15 cellular contexts compared by ENCODE assay signal in the genomic region with DNA sequence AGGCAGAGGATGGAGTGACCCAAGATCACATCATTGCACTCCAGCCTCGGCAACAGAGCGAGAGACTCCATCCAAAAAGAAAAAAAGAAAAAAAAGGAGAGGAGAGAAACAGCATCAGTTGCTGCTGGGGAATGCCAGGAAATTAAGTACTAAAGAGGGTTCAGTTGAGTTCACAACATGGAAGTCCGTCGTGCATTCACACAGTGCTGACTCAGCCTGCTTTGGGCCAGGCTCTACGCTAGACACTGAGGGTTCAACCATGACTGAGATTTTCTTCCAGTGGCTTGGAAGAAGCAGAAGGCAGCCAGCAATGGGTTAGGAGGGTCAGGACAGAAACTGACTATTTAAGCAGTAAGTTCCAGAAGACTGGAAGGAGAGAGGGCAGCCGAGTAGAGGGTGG.
DNase-seq lines count a peak whose midpoint lies in the region; ATAC-seq and TF ChIP-seq lines count a peak whose summit lies in the region.
"Had no signal": no experiment of that assay in that cellular context is flagged by ENCODE, and none has a peak within 500 bp of the region (broad histone marks: within the 10 kb centered on the region; RNA-seq: fewer than 3 reads in every experiment).

No MANE protein-coding gene starts in this region.

- H3K4ac ChIP-seq in neuronal stem cell (ENCODE audit: low read length): no peak overlapping the region

- H2AFZ ChIP-seq in neuronal stem cell (ENCODE audit: low read length): no peak overlapping the region

- H2BK5ac ChIP-seq in neuronal stem cell (ENCODE audit: low read length): no peak overlapping the region

- H3K4me3 Mint-ChIP-seq in glutamatergic neuron (ENCODE audit: unreplicated experiment): no peak overlapping the region
- H3K4me3 Mint-ChIP-seq in activated CD4-positive, alpha-beta T cell treated with anti-CD3 and anti-CD28 coated beads, Interleukin-2, amount 10 ng/mL, durations not matched to agents 24 days and 14 days: no peak overlapping the region
- H3K4me3 Mint-ChIP-seq: activated CD8-positive, alpha-beta T cell treated with anti-CD3 and anti-CD28 coated beads for 36 hours; CD4-positive, alpha-beta T cell; stimulated activated naive CD8-positive, alpha-beta T cell treated with anti-CD3 and anti-CD28 coated beads, Interleukin-15, Interleukin-2, amounts not matched to agents 100 ng/mL and 50 ng/mL, for 24 hours had no signal

- H4K91ac ChIP-seq in neuronal stem cell (ENCODE audit: low read depth, low read length, poor library complexity): no peak overlapping the region

- no peak overlapping the region for H3K14ac ChIP-seq in neuronal stem cell (ENCODE audit: low read length)

- no peak overlapping the region for H3K4me2 ChIP-seq in neuronal stem cell (ENCODE audit: insufficient read depth, low read length, poor library complexity, severe bottlenecking)

- H4K8ac ChIP-seq in neuronal stem cell (ENCODE audit: low read depth, low read length): no peak overlapping the region

- no peaks in the 10 kb centered on the region for H3K36me3 Mint-ChIP-seq in glutamatergic neuron (ENCODE audit: unreplicated experiment)
- H3K36me3 Mint-ChIP-seq in activated CD4-positive, alpha-beta T cell treated with anti-CD3 and anti-CD28 coated beads, Interleukin-2, amount 10 ng/mL, durations not matched to agents 24 days and 14 days (ENCODE audit: low read depth): no peaks in the 10 kb centered on the region

- no peak overlapping the region for H3K9ac ChIP-seq in neuronal stem cell (ENCODE audit: low read depth, low read length, poor library complexity)

- peaks cover 15% of the 10 kb centered on the region for H3K27me3 Mint-ChIP-seq in glutamatergic neuron (ENCODE audit: unreplicated experiment)
- H3K27me3 Mint-ChIP-seq in activated CD4-positive, alpha-beta T cell treated with anti-CD3 and anti-CD28 coated beads, Interleukin-2, amount 10 ng/mL, durations not matched to agents 24 days and 14 days: peaks cover 6% of the 10 kb centered on the region

- H3K36me3 ChIP-seq in neuronal stem cell (replicated peaks in 1 of 2; ENCODE audit: control insufficient read depth in 2 of 2, insufficient read depth in 2 of 2, low read length in 2 of 2): no peaks in the 10 kb centered on the region

- H3K79me1 ChIP-seq in neuronal stem cell (ENCODE audit: low read depth, low read length): no peaks in the 10 kb centered on the region

- peaks cover 15% of the 10 kb centered on the region for H3K9me3 Mint-ChIP-seq in glutamatergic neuron (ENCODE audit: unreplicated experiment)
- H3K9me3 Mint-ChIP-seq in activated CD4-positive, alpha-beta T cell treated with anti-CD3 and anti-CD28 coated beads, Interleukin-2, amount 10 ng/mL, durations not matched to agents 24 days and 14 days: peaks cover 4% of the 10 kb centered on the region
- H3K9me3 Mint-ChIP-seq: activated CD8-positive, alpha-beta T cell treated with anti-CD3 and anti-CD28 coated beads for 36 hours; CD4-positive, alpha-beta T cell; stimulated activated naive CD8-positive, alpha-beta T cell treated with anti-CD3 and anti-CD28 coated beads, Interleukin-15, Interleukin-2, amounts not matched to agents 100 ng/mL and 50 ng/mL, for 24 hours had no signal

- H3K4me1 Mint-ChIP-seq in glutamatergic neuron (ENCODE audit: low read depth, unreplicated experiment): peaks cover 54% of the 10 kb centered on the region
- peaks cover 14% of the 10 kb centered on the region for H3K4me1 Mint-ChIP-seq in activated CD4-positive, alpha-beta T cell treated with anti-CD3 and anti-CD28 coated beads, Interleukin-2, amount 10 ng/mL, durations not matched to agents 24 days and 14 days

- no peak overlapping the region for H3K18ac ChIP-seq in neuronal stem cell (ENCODE audit: low read length)

- H2AK5ac ChIP-seq in neuronal stem cell (ENCODE audit: low read depth, low read length): no peak overlapping the region

- H2BK15ac ChIP-seq in neuronal stem cell (ENCODE audit: low read length): no peak overlapping the region

- H2BK120ac ChIP-seq in neuronal stem cell (ENCODE audit: low read depth, low read length): no peak overlapping the region

- ATAC-seq in right cardiac atrium: peak; percentile 67 to 81
- ATAC-seq: activated CD8-positive, alpha-beta T cell treated with anti-CD3 and anti-CD28 coated beads for 36 hours had no signal

- TF ChIP-seq CTCF in glutamatergic neuron (IDR thresholded peaks at IDR 0.05; ENCODE audit: partially characterized antibody, unreplicated experiment): no peak

- 58% methylated on average over 6 of the region's 6 CpGs for WGBS in right cardiac atrium
- WGBS in neuronal stem cell (ENCODE audit: extremely low coverage in 2 of 2, insufficient read length in 2 of 2, insufficient replicate concordance in 1 of 2), 2 donors: no CpG with 5 or more reads among the region's 6 CpGs

- H3K27ac Mint-ChIP-seq in glutamatergic neuron (ENCODE audit: unreplicated experiment): peak overlapping the region; percentile 19
- H3K27ac Mint-ChIP-seq in activated CD4-positive, alpha-beta T cell treated with anti-CD3 and anti-CD28 coated beads, Interleukin-2, amount 10 ng/mL, durations not matched to agents 24 days and 14 days: no peak overlapping the region
- H3K27ac Mint-ChIP-seq: activated CD8-positive, alpha-beta T cell treated with anti-CD3 and anti-CD28 coated beads for 36 hours; CD4-positive, alpha-beta T cell; stimulated activated naive CD8-positive, alpha-beta T cell treated with anti-CD3 and anti-CD28 coated beads, Interleukin-15, Interleukin-2, amounts not matched to agents 100 ng/mL and 50 ng/mL, for 24 hours had no signal

- H3K27me3 ChIP-seq in right cardiac atrium (ENCODE audit: control insufficient read depth, insufficient read depth) (no peaks in the 10 kb centered on the region), neuronal stem cell (ENCODE audit: control insufficient read depth in 3 of 3, insufficient read depth in 3 of 3, low read depth in 1 of 3, low read length in 3 of 3) (no peaks in the 10 kb centered on the region)

- peak; percentile 39 to 72 (median 61) for DNase-seq in right cardiac atrium
- no peak for DNase-seq in cardiac septum (ENCODE audit: low spot score)
- no peak for DNase-seq in glutamatergic neuron
- DNase-seq in neuronal stem cell (ENCODE audit: low spot score): no peak
- DNase-seq in activated CD4-positive, alpha-beta T cell treated with anti-CD3 and anti-CD28 coated beads, Interleukin-2, amount 10 ng/mL, durations not matched to agents 24 days and 14 days: no peak
- no peak for DNase-seq in NCI-H1417 treated with DMSO at 0.1 percent for 48 hours (lab: John Stamatoyannopoulos, UW)
- DNase-seq in NCI-H446 treated with DMSO at 0.1 percent for 48 hours (lab: John Stamatoyannopoulos, UW): no peak
- DNase-seq in NCI-H526 treated with DMSO at 0.1 percent for 48 hours (lab: John Stamatoyannopoulos, UW): no peak
- DNase-seq: activated CD8-positive, alpha-beta T cell treated with anti-CD3 and anti-CD28 coated beads for 36 hours; CD4-positive, alpha-beta T cell; DMS79; kidney glomerular epithelial cell; NCI-H2029 treated with DMSO at 0.1 percent for 48 hours; NCI-H524 had no signal

- H3K4me3 ChIP-seq in right cardiac atrium (ENCODE audit: low read length) (no peak overlapping the region), neuronal stem cell (ENCODE audit: low read length in 2 of 2) (no peak overlapping the region)

- no peak overlapping the region for H3K23ac ChIP-seq in neuronal stem cell (ENCODE audit: low read depth, low read length, poor library complexity)

- H3K27ac ChIP-seq in right cardiac atrium (ENCODE audit: low read length) (no peak overlapping the region), neuronal stem cell (replicated peaks; ENCODE audit: low read length) (no peak overlapping the region)

- H3K9me3 ChIP-seq in right cardiac atrium (ENCODE audit: control insufficient read depth, low read length): no peaks in the 10 kb centered on the region
- no peaks in the 10 kb centered on the region for H3K9me3 ChIP-seq in neuronal stem cell (replicated peaks in 1 of 2; ENCODE audit: control insufficient read depth in 2 of 2, insufficient read depth in 1 of 2, low read depth in 1 of 2, low read length in 2 of 2)

- peak overlapping the region; percentile 66 for H2BK12ac ChIP-seq in neuronal stem cell (ENCODE audit: low read length)

- H3K4me1 ChIP-seq in right cardiac atrium (ENCODE audit: control insufficient read depth, insufficient read depth, low read length) (peaks cover 12% of the 10 kb centered on the region), neuronal stem cell (ENCODE audit: control insufficient read depth in 2 of 2, insufficient read depth in 1 of 2, low read depth in 1 of 2, low read length in 2 of 2) (peaks cover 9 to 11% of the 10 kb centered on the region in 2 donors)

- intact Hi-C loops in right cardiac atrium (cut with DNase I): no loop called here
- intact Hi-C loops in cardiac septum (cut with DNase I): no loop called here
- intact Hi-C loops in activated CD4-positive, alpha-beta T cell treated with anti-CD3 and anti-CD28 coated beads, Interleukin-2, amount 10 ng/mL, durations not matched to agents 24 days and 14 days (cut with micrococcal nuclease): no loop called here

Comparison
In these comparisons a context has a peak if more than half of its experiments do, and no peak if none do; other contexts are left out.
1. DNase-seq: peak in right cardiac atrium (3 of 3); none in cardiac septum (single experiment), glutamatergic neuron (single experiment), neuronal stem cell (single experiment), activated CD4-positive, alpha-beta T cell treated with anti-CD3 and anti-CD28 coated beads, Interleukin-2, amount 10 ng/mL, durations not matched to agents 24 days and 14 days (single experiment), NCI-H1417 treated with DMSO at 0.1 percent for 48 hours (single experiment), NCI-H446 treated with DMSO at 0.1 percent for 48 hours (single experiment) and NCI-H526 treated with DMSO at 0.1 percent for 48 hours (single experiment).